26 cellular contexts compared by ENCODE assay signal in genomic region chr11:75632450-75632849, GRCh38. TPM values are rescaled to one million over a fixed set of nuclear protein-coding genes. Genes with fewer than 3 reads are reported as not detected.
DNase-seq lines count a peak whose midpoint lies in the region; ATAC-seq, FAIRE-seq and TF ChIP-seq lines count a peak whose summit lies in the region.
"Had no signal": no experiment of that assay in that cellular context is flagged by ENCODE, and none has a peak within 500 bp of the region (broad histone marks: within the 10 kb centered on the region; RNA-seq: fewer than 3 reads in every experiment).

No MANE protein-coding gene starts in this region.

- H3K9me1 ChIP-seq in keratinocyte (ENCODE audit: control insufficient read depth, extremely low read depth, insufficient read depth, low read length) = no peaks in the 10 kb centered on the region

- 88 to 97% (median 93%) methylated on average over 2 of the region's 2 CpGs for WGBS in small intestine, 3 donors

- H3K79me2 ChIP-seq in keratinocyte (ENCODE audit: control insufficient read depth, insufficient read depth, low read length) = no peaks in the 10 kb centered on the region

- H3K27me3 ChIP-seq in keratinocyte (ENCODE audit: control insufficient read depth, extremely low read depth, insufficient read depth, low read length) (peaks cover 3% of the 10 kb centered on the region), small intestine (ENCODE audit: control insufficient read depth in 2 of 2, insufficient read depth in 2 of 2, low read length in 2 of 2) (peaks cover 0 to 2% of the 10 kb centered on the region in 2 donors)

- no peaks in the 10 kb centered on the region for H4K20me1 ChIP-seq in keratinocyte (ENCODE audit: control insufficient read depth, extremely low read depth, insufficient read depth, low read length)

- dilution Hi-C loops in keratinocyte (cut with MboI; ENCODE audit: extremely low pct_ligation_motif_present, low sequenced_read_pairs) = no loop called here

- H3K9me3 ChIP-seq in keratinocyte (ENCODE audit: control insufficient read depth, low read depth, low read length) (no peaks in the 10 kb centered on the region), small intestine (ENCODE audit: control insufficient read depth, low read depth) (no peaks in the 10 kb centered on the region)
- H3K9me3 ChIP-seq: MG63 had no signal

- H2AFZ ChIP-seq in keratinocyte (ENCODE audit: control insufficient read depth, low read length) = no peak overlapping the region
- H2AFZ ChIP-seq: GM23338 had no signal

- no peak for ATAC-seq in HG02763 (IDR thresholded peaks at IDR 0.05; ENCODE audit: unreplicated experiment)
- ATAC-seq: GM12878, GM23338, Panc1 had no signal

- H3K36me3 ChIP-seq in keratinocyte (ENCODE audit: control insufficient read depth in 2 of 2, extremely low read depth in 1 of 2, insufficient read depth in 2 of 2, low read length in 2 of 2) (no peaks in the 10 kb centered on the region), small intestine (ENCODE audit: control insufficient read depth in 2 of 2, insufficient read depth in 2 of 2, low read length in 2 of 2) (no peaks in the 10 kb centered on the region)
- H3K36me3 ChIP-seq: MG63 had no signal

- H3K4me2 ChIP-seq in keratinocyte (ENCODE audit: control insufficient read depth, extremely low read depth, insufficient read depth, low read depth, low read length) = no peak overlapping the region
- H3K4me2 ChIP-seq: GM23338 had no signal

- H3K4me3 ChIP-seq in keratinocyte (ENCODE audit: control insufficient read depth in 2 of 3, extremely low read depth in 1 of 3, insufficient read depth in 2 of 3, low read depth in 1 of 3, low read length in 3 of 3) (no peak overlapping the region), small intestine (ENCODE audit: low read depth in 1 of 2, low read length in 2 of 2) (no peak overlapping the region)
- H3K4me3 ChIP-seq: GM12878, GM23338, MG63 had no signal

- peak; percentile 11 for DNase-seq in CMK (ENCODE audit: low read depth)
- peak; percentile 98 for DNase-seq in OCI-M1 (lab: John Stamatoyannopoulos, UW)
- peak; percentile 80 for DNase-seq in amniotic epithelial cell (ENCODE audit: low read depth)
- DNase-seq in keratinocyte (ENCODE audit: low read depth, low spot score) = no peak
- DNase-seq in T1000 (lab: John Stamatoyannopoulos, UW) = no peak
- DNase-seq in small intestine = no peak
- DNase-seq: 8988T, ACHN, DMS79, EL, GDM1, H9, KG1, MG63, NCI-H1105 treated with DMSO at 0.1 percent for 48 hours, NCI-H146, NCI-H1930, NCI-H2107, NCI-H446, NCI-H526, SHP77 had no signal

- no peak overlapping the region for H3K27ac ChIP-seq in keratinocyte (ENCODE audit: control insufficient read depth, insufficient read depth, low read length)
- H3K27ac ChIP-seq in small intestine (ENCODE audit: low read depth in 1 of 2, low read length in 1 of 2) = no peak overlapping the region
- H3K27ac ChIP-seq: RWPE1 had no signal

- FAIRE-seq in keratinocyte (lab: Jason Lieb, UNC) = peak; percentile 64
- FAIRE-seq in small intestine (lab: Jason Lieb, UNC) = no peak
- FAIRE-seq: GM12878 had no signal

- peaks cover 9% of the 10 kb centered on the region for H3K4me1 ChIP-seq in keratinocyte (ENCODE audit: control insufficient read depth, extremely low read depth, insufficient read depth, low read length)
- peaks cover 0 to 2% of the 10 kb centered on the region in 2 donors for H3K4me1 ChIP-seq in small intestine (ENCODE audit: control insufficient read depth in 2 of 2, insufficient read depth in 1 of 2, low read depth in 1 of 2, low read length in 1 of 2)

- TF ChIP-seq CTCF in keratinocyte (optimal IDR thresholded peaks at IDR 0.05 in 1 of 3, IDR thresholded peaks at IDR 0.05 in 1 of 3, conservative IDR thresholded peaks at IDR 0.05 in 1 of 3; ENCODE audit: extremely low read depth in 1 of 3, insufficient read depth in 2 of 3, low read length in 3 of 3) = no peak

- no peak overlapping the region for H3K9ac ChIP-seq in keratinocyte (ENCODE audit: control insufficient read depth, extremely low read depth, insufficient read depth, low read length)

RNA-seq across cellular contexts. Expression of gene MAP6, which starts 36.4 kb away (rescaled TPM):
- polyA plus RNA-seq in keratinocyte = 1.7 to 3.1 TPM (median 1.8 TPM) in 3 replicates
- 0.15 TPM for polyA plus RNA-seq in keratinocyte (2011; ENCODE audit: low read depth)
- 3.2 and 3.4 TPM in 2 replicates for polyA plus RNA-seq in keratinocyte (2011; cell fraction: cytosol; rRNA removed)
- polyA plus RNA-seq in keratinocyte (2011; cell fraction: nucleus; rRNA removed) = 7.1 and 9.8 TPM in 2 replicates
- polyA plus RNA-seq in keratinocyte (2012; ENCODE audit: low replicate concordance) = 0.34 and 2.3 TPM in 2 replicates
- polyA minus RNA-seq in keratinocyte = 1.6 to 4.4 TPM (median 2.7 TPM) in 3 replicates
- polyA minus RNA-seq in keratinocyte (2011; cell fraction: cytosol; rRNA and poly(A)+ RNA removed) = 4.4 TPM
- 1.6 and 3.3 TPM in 2 replicates for polyA minus RNA-seq in keratinocyte (2011; cell fraction: nucleus; rRNA and poly(A)+ RNA removed)
- polyA plus RNA-seq in small intestine = 1 to 10 TPM in 1 of 3 donors, under 1 TPM in 1, not detected in 1; 0.54 to 2.9 TPM

Comparison
In these comparisons a context has a peak if more than half of its experiments do, and no peak if none do; other contexts are left out.
1. DNase-seq: peak in CMK (single experiment), OCI-M1 (single experiment) and amniotic epithelial cell (single experiment); none in keratinocyte (single experiment), T1000 (single experiment) and small intestine (single experiment).